17 cellular contexts compared by ENCODE assay signal in the genomic region with DNA sequence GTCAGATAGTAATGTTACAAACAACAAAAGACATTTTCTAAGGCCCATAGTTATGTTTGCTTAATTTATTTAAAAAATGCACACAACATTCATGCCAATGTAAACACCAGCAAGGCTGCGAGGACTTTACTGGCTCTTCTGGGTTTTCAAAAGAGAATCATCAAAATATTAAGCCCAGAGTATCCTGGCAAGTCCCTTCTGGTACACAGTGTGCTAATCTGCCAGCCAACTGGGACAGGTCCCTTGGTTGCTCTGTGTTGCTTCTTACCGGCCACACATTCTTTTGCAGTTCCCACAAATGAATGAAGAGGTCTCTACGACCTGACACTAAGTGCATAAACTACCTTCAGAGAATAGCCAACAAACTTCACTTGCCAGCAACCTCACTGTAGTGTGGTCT. TPM values are rescaled to one million over a fixed set of nuclear protein-coding genes. Genes with fewer than 3 reads are reported as not detected.
DNase-seq lines count a peak whose midpoint lies in the region; ATAC-seq, FAIRE-seq and TF ChIP-seq lines count a peak whose summit lies in the region.
"Had no signal": no experiment of that assay in that cellular context is flagged by ENCODE, and none has a peak within 500 bp of the region (broad histone marks: within the 10 kb centered on the region; RNA-seq: fewer than 3 reads in every experiment).

No MANE protein-coding gene starts in this region.

- no peaks in the 10 kb centered on the region for H3K9me3 Mint-ChIP-seq in activated naive CD8-positive, alpha-beta T cell treated with anti-CD3 and anti-CD28 coated beads for 36 hours
- H3K9me3 Mint-ChIP-seq: HFFc6 had no signal

- intact Hi-C loops in right cardiac atrium (cut with DNase I) (loop anchor here in 1 of 4 donors (10.0 kb wide), 1 partner anchor 64 kb away; no protein-coding TSS in a partner anchor), stomach (cut with DNase I; ENCODE audit: low total_unique reads) (no loop called here)

- ATAC-seq in right cardiac atrium: peak; percentile 20 to 75

- H3K36me3 Mint-ChIP-seq in activated naive CD8-positive, alpha-beta T cell treated with anti-CD3 and anti-CD28 coated beads for 36 hours: no peaks in the 10 kb centered on the region

- no peak overlapping the region for H3K4me3 Mint-ChIP-seq in activated naive CD8-positive, alpha-beta T cell treated with anti-CD3 and anti-CD28 coated beads for 36 hours
- H3K4me3 Mint-ChIP-seq: HFFc6 had no signal

- FAIRE-seq in GM19239 (lab: Jason Lieb, UNC): no peak
- FAIRE-seq: TTC549 had no signal

- TF ChIP-seq EP300 in stomach (IDR thresholded peaks at IDR 0.05): no peak

- in situ Hi-C loops in G401 (cut with HindIII; ENCODE audit: low sequenced_read_pairs): no loop called here

- H3K4me3 ChIP-seq in right cardiac atrium (ENCODE audit: low read length): no peak overlapping the region
- H3K4me3 ChIP-seq in stomach: no peak overlapping the region
- H3K4me3 ChIP-seq: BLaER1 treated with 17β-estradiol and CSF1 and Interleukin-3, amounts not matched to agents 10 nM and 100 nM; SJSA1; upper lobe of left lung had no signal

- WGBS in right cardiac atrium: 38% methylated on average over 3 of the region's 3 CpGs
- WGBS in stomach, 5 donors: 16 to 37% (median 29%) methylated on average over 3 of the region's 3 CpGs

- TF ChIP-seq POLR2A in stomach (IDR thresholded peaks at IDR 0.05): no peak

- H3K9me3 ChIP-seq in right cardiac atrium (ENCODE audit: control insufficient read depth, low read length) (no peaks in the 10 kb centered on the region), stomach (no peaks in the 10 kb centered on the region)
- H3K9me3 ChIP-seq: BLaER1 treated with 17β-estradiol and CSF1 and Interleukin-3, amounts not matched to agents 10 nM and 100 nM; SJSA1; upper lobe of left lung had no signal

- no peaks in the 10 kb centered on the region for H3K27me3 Mint-ChIP-seq in activated naive CD8-positive, alpha-beta T cell treated with anti-CD3 and anti-CD28 coated beads for 36 hours

- no peak overlapping the region for H3K27ac Mint-ChIP-seq in activated naive CD8-positive, alpha-beta T cell treated with anti-CD3 and anti-CD28 coated beads for 36 hours
- H3K27ac Mint-ChIP-seq: HFFc6 had no signal

- H3K36me3 ChIP-seq in stomach: peaks cover 0 to 6% (median 0%) of the 10 kb centered on the region in 4 donors

- no peaks in the 10 kb centered on the region for H3K27me3 ChIP-seq in right cardiac atrium (ENCODE audit: control insufficient read depth, insufficient read depth)
- no peaks in the 10 kb centered on the region for H3K27me3 ChIP-seq in stomach
- H3K27me3 ChIP-seq: BLaER1 treated with 17β-estradiol and CSF1 and Interleukin-3, amounts not matched to agents 10 nM and 100 nM; SJSA1; upper lobe of left lung had no signal

- no peak for TF ChIP-seq CTCF in stomach (IDR thresholded peaks at IDR 0.05)

- H3K4me1 ChIP-seq in right cardiac atrium (ENCODE audit: control insufficient read depth, insufficient read depth, low read length) (peaks cover 23% of the 10 kb centered on the region), stomach (peaks cover 22 to 96% (median 76%) of the 10 kb centered on the region in 4 donors)

- peaks cover 9% of the 10 kb centered on the region for H3K4me1 Mint-ChIP-seq in activated naive CD8-positive, alpha-beta T cell treated with anti-CD3 and anti-CD28 coated beads for 36 hours

- H3K27ac ChIP-seq in right cardiac atrium (ENCODE audit: low read length): peak overlapping the region; percentile 36
- H3K27ac ChIP-seq in stomach: peak overlapping the region in 3 of 5 donors; percentile 1 to 39 (median 14)
- H3K27ac ChIP-seq: BLaER1 treated with 17β-estradiol and CSF1 and Interleukin-3, amounts not matched to agents 10 nM and 100 nM; SJSA1 had no signal

- peak; percentile 94 for DNase-seq in G401 (ENCODE audit: low spot score)
- peak; percentile 60 for DNase-seq in cerebellum (ENCODE audit: low spot score)
- DNase-seq in right cardiac atrium: no peak
- DNase-seq in stomach: no peak
- no peak for DNase-seq in activated naive CD8-positive, alpha-beta T cell treated with anti-CD3 and anti-CD28 coated beads for 36 hours
- DNase-seq in GM19239 (ENCODE audit: insufficient read length, low spot score): no peak
- DNase-seq in DMS 273 treated with DMSO at 0.1 percent for 48 hours (lab: John Stamatoyannopoulos, UW): no peak
- DNase-seq in activated gamma-delta T cell (lab: John Stamatoyannopoulos, UW): no peak
- DNase-seq: erythroblast; HFFc6; MM.1S; occipital lobe; stimulated activated CD4-positive, alpha-beta T cell treated with anti-CD3 and anti-CD28 coated beads, Interleukin-15, amount 100 ng/mL, for 24 hours; upper lobe of left lung had no signal

RNA-seq across cellular contexts. Expression of gene SPDEF, which starts 42.6 kb away (rescaled TPM):
- 0.12 TPM in 1 of 2 replicates, not detected in the other for total RNA-seq in G401 (2014; rRNA removed; shearing (Covaris generic))
- 0.18 TPM for total RNA-seq in cerebellum
- total RNA-seq in right cardiac atrium: under 1 TPM in 2 of 4 donors, not detected in 2; 0.11 to 0.17 TPM
- polyA plus RNA-seq in right cardiac atrium: 0.14 TPM
- total RNA-seq in stomach: 100 to 1,000 TPM in 1 of 5 donors, 10 to 100 TPM in 1, 1 to 10 TPM in 3; 2.2 to 129 (median 9.9) TPM
- polyA plus RNA-seq in stomach: 10 to 100 TPM; 34.8 to 59.3 (median 36.7) TPM
- not detected for total RNA-seq in activated naive CD8-positive, alpha-beta T cell treated with anti-CD3 and anti-CD28 coated beads for 36 hours
- total RNA-seq: HFFc6, occipital lobe, SJSA1 had no signal

Comparison
In these comparisons a context has a peak if more than half of its experiments do, and no peak if none do; other contexts are left out.
1. DNase-seq: peak in G401 (single experiment) and cerebellum (single experiment); none in right cardiac atrium (0 of 3), stomach (single experiment), activated naive CD8-positive, alpha-beta T cell treated with anti-CD3 and anti-CD28 coated beads for 36 hours (single experiment), GM19239 (single experiment), DMS 273 treated with DMSO at 0.1 percent for 48 hours (single experiment) and activated gamma-delta T cell (single experiment).